8 cellular contexts compared by ENCODE assay signal in the genomic region with DNA sequence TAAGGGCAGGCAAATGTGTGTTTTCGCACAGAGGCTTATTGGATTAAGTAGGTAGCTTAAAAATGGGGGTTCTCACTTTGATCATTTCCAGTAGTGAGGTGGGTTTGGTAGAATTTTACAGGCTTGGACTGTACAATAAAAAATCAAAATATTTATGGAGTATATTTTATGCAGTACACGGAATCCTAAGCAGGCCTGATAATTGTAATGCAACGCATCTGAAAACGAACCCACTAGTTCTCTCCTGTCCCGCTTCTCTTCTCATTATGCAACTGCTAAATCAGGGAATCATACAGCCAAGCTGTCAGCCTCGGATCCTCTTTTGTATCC. TPM values are rescaled to one million over a fixed set of nuclear protein-coding genes. Genes with fewer than 3 reads are reported as not detected.
A peak's percentile ranks its signal among the peaks of the same experiment; 100 is the strongest.
DNase-seq lines count a peak whose midpoint lies in the region; ATAC-seq and TF ChIP-seq lines count a peak whose summit lies in the region.

No MANE protein-coding gene starts in this region.

- H2AFZ ChIP-seq in hepatocyte = peak overlapping the region; percentile 75

- peaks cover 42% of the 10 kb centered on the region for H3K79me2 ChIP-seq in hepatocyte

- no peaks in the 10 kb centered on the region for H3K36me3 Mint-ChIP-seq in T-helper 1 cell treated with Interleukin-12 subunit alpha and Interleukin-12 subunit beta and Interleukin-4 antibody, amounts not matched to agents 30 μg/mL and 1 μg/mL, for 36 hours (ENCODE audit: low read depth)

- no peaks in the 10 kb centered on the region for H3K27me3 Mint-ChIP-seq in T-helper 1 cell treated with Interleukin-12 subunit alpha and Interleukin-12 subunit beta and Interleukin-4 antibody, amounts not matched to agents 30 μg/mL and 1 μg/mL, for 36 hours (ENCODE audit: low read depth)

- H3K27ac ChIP-seq in VCaP (peak overlapping the region; percentile 66; the same call in 1 of the 2 replicates), hepatocyte (peak overlapping the region; percentile 29), suprapubic skin (peak overlapping the region; percentile 75)

- H3K9me2 ChIP-seq in hepatocyte (replicated peaks; ENCODE audit: insufficient read depth) = no peaks in the 10 kb centered on the region

- TF ChIP-seq CTCF in VCaP (conservative IDR thresholded peaks at IDR 0.05) = peak; percentile 59
- no peak for TF ChIP-seq CTCF in hepatocyte (IDR thresholded peaks at IDR 0.05; ENCODE audit: poor library complexity)
- TF ChIP-seq CTCF in suprapubic skin (IDR thresholded peaks at IDR 0.05) = no peak

- no peaks in the 10 kb centered on the region for H3K27me3 ChIP-seq in hepatocyte
- H3K27me3 ChIP-seq in suprapubic skin = no peaks in the 10 kb centered on the region

- H3K4me1 Mint-ChIP-seq in T-helper 1 cell treated with Interleukin-12 subunit alpha and Interleukin-12 subunit beta and Interleukin-4 antibody, amounts not matched to agents 30 μg/mL and 1 μg/mL, for 36 hours (ENCODE audit: low read depth) = peaks cover 31% of the 10 kb centered on the region

- peak overlapping the region; percentile 95 for H3K27ac Mint-ChIP-seq in T-helper 1 cell treated with Interleukin-12 subunit alpha and Interleukin-12 subunit beta and Interleukin-4 antibody, amounts not matched to agents 30 μg/mL and 1 μg/mL, for 36 hours

- H3K9me3 Mint-ChIP-seq in T-helper 1 cell treated with Interleukin-12 subunit alpha and Interleukin-12 subunit beta and Interleukin-4 antibody, amounts not matched to agents 30 μg/mL and 1 μg/mL, for 36 hours = no peaks in the 10 kb centered on the region

- no peak for ATAC-seq in GM19324 (IDR thresholded peaks at IDR 0.05; ENCODE audit: low FRiP score, unreplicated experiment)

- whole genome bisulfite sequencing in hepatocyte (ENCODE audit: low lambda C conversion rate, missing lambda C conversion rate) = 69% methylated on average over 6 of the region's 6 CpGs
- WGBS in suprapubic skin = 55% methylated on average over 6 of the region's 6 CpGs

- TF ChIP-seq EP300 in suprapubic skin (IDR thresholded peaks at IDR 0.05) = no peak

- no peaks in the 10 kb centered on the region for H4K20me1 ChIP-seq in hepatocyte (ENCODE audit: insufficient read depth, poor library complexity, severe bottlenecking)

- H3K4me3 ChIP-seq in hepatocyte (no peak overlapping the region), suprapubic skin (peak overlapping the region; percentile 80)

- H3K4me3 Mint-ChIP-seq in T-helper 1 cell treated with Interleukin-12 subunit alpha and Interleukin-12 subunit beta and Interleukin-4 antibody, amounts not matched to agents 30 μg/mL and 1 μg/mL, for 36 hours = peak overlapping the region; percentile 98

- DNase-seq in T-helper 1 cell (no peak), hepatocyte (ENCODE audit: low spot score) (no peak), suprapubic skin (ENCODE audit: low spot score in 2 of 2) (no peak), kidney tubule cell (ENCODE audit: low spot score) (no peak), HuH-7.5 (ENCODE audit: low spot score) (no peak)

- no peak for TF ChIP-seq POLR2A in suprapubic skin (IDR thresholded peaks at IDR 0.05)

- H3K4me2 ChIP-seq in hepatocyte = peak overlapping the region; percentile 66

- no peaks in the 10 kb centered on the region for H3K9me3 ChIP-seq in hepatocyte (ENCODE audit: low read depth)
- no peaks in the 10 kb centered on the region for H3K9me3 ChIP-seq in suprapubic skin

- peaks cover 20% of the 10 kb centered on the region for H3K4me1 ChIP-seq in hepatocyte (ENCODE audit: insufficient read depth)
- H3K4me1 ChIP-seq in suprapubic skin = peaks cover 27% of the 10 kb centered on the region

- no peaks in the 10 kb centered on the region for H3K36me3 ChIP-seq in hepatocyte (replicated peaks; ENCODE audit: insufficient read depth, low read depth)
- no peaks in the 10 kb centered on the region for H3K36me3 ChIP-seq in suprapubic skin

RNA-seq across cellular contexts. Expression of gene POLR1F, which starts 0.4 kb away (rescaled TPM):
- 14.4 and 18.8 TPM in 2 replicates for total RNA-seq in hepatocyte
- polyA plus RNA-seq in hepatocyte = 17.2 and 19.3 TPM in 2 replicates
- total RNA-seq in suprapubic skin = 10 to 100 TPM; 13.8 to 22.0 (median 18.2) TPM
